Comparison of ENCODE assay signal across 10 cellular contexts in the genomic region with DNA sequence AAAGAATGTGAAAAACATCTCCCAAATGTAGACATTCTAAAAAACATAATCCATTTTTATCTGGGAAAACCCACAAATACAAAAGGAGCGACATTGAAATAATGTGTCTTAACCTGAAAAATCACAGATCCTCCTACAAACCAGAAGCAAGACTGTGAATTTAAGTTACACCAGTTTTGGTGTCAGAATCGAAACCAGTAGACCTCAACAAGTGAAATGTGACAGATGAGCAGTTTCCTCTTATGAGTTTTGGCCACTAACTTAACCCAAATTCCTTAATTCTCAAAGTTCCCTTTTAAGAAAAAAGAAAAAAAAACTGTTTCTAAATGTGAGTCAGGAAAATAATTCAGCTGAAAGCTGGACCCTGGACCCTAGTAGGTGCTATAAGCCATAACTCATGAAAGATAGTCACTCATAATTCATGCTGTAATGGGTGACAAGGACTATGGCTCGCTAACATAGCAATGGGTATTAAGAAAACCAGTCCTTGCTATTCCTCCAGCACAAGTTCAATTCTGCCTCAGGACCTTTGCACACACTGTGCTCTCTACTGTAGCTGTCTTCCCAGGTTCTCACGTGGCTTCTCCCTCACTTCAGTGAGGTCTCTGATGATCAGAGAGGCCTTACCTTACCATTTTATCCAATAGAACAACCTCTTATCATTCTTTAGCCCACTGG. TPM values are rescaled to one million over a fixed set of nuclear protein-coding genes. Genes with fewer than 3 reads are reported as not detected.
DNase-seq lines count a peak whose midpoint lies in the region; ATAC-seq, FAIRE-seq and TF ChIP-seq lines count a peak whose summit lies in the region.
"Had no signal": no experiment of that assay in that cellular context is flagged by ENCODE, and none has a peak within 500 bp of the region (broad histone marks: within the 10 kb centered on the region; RNA-seq: fewer than 3 reads in every experiment).

No MANE protein-coding gene starts in this region.

- peak overlapping the region in 1 of 4 donors; percentile 40 for H3K27ac ChIP-seq in tibial nerve

- H3K9me3 Mint-ChIP-seq in endothelial cell (ENCODE audit: unreplicated experiment), result no peaks in the 10 kb centered on the region

- H3K36me3 ChIP-seq in tibial nerve, result no peaks in the 10 kb centered on the region

- no peaks in the 10 kb centered on the region for H3K4me1 ChIP-seq in tibial nerve

- H3K36me3 Mint-ChIP-seq in endothelial cell (ENCODE audit: low read depth, unreplicated experiment), result no peaks in the 10 kb centered on the region
- H3K36me3 Mint-ChIP-seq: CD8-positive, alpha-beta memory T cell had no signal

- TF ChIP-seq CTCF in GM20000 (IDR thresholded peaks at IDR 0.05; ENCODE audit: extremely low read depth, missing control alignments), result no peak
- no peak for TF ChIP-seq CTCF in tibial nerve (IDR thresholded peaks at IDR 0.05)
- TF ChIP-seq CTCF in endothelial cell (IDR thresholded peaks at IDR 0.05; ENCODE audit: unreplicated experiment), result no peak

- DNase-seq in GM18507 (ENCODE audit: extremely low spot score, insufficient read length, low read depth) (no peak), GM20000 (ENCODE audit: low spot score) (peak; percentile 35), OCI-M1 (lab: John Stamatoyannopoulos, UW) (peak; percentile 36), tibial nerve (ENCODE audit: low spot score in 2 of 2) (no peak), NCI-H1092 (lab: John Stamatoyannopoulos, UW) (no peak), endothelial cell (ENCODE audit: low spot score) (no peak), OCI-M2 (lab: John Stamatoyannopoulos, UW; ENCODE audit: unreplicated experiment) (no peak)
- DNase-seq: CD8-positive, alpha-beta memory T cell had no signal

- peaks cover 3% of the 10 kb centered on the region for H3K4me1 Mint-ChIP-seq in endothelial cell (ENCODE audit: unreplicated experiment)
- H3K4me1 Mint-ChIP-seq: CD8-positive, alpha-beta memory T cell had no signal

- no peaks in the 10 kb centered on the region for H3K27me3 Mint-ChIP-seq in endothelial cell (ENCODE audit: unreplicated experiment)
- H3K27me3 Mint-ChIP-seq: CD8-positive, alpha-beta memory T cell had no signal

- H3K4me3 Mint-ChIP-seq in endothelial cell (ENCODE audit: unreplicated experiment), result no peak overlapping the region
- H3K4me3 Mint-ChIP-seq: CD8-positive, alpha-beta memory T cell had no signal

- no peaks in the 10 kb centered on the region for H3K27me3 ChIP-seq in tibial nerve

- TF ChIP-seq EP300 in tibial nerve (IDR thresholded peaks at IDR 0.05), result peak in 1 of 2 donors; percentile 14

- peak; percentile 72 for FAIRE-seq in GM18507 (lab: Jason Lieb, UNC)

- no peaks in the 10 kb centered on the region for H3K9me3 ChIP-seq in tibial nerve

- 89 to 90% methylated on average over 4 of the region's 4 CpGs for WGBS in tibial nerve, 2 donors

- no peak for TF ChIP-seq POLR2A in tibial nerve (IDR thresholded peaks at IDR 0.05)

- no peak overlapping the region for H3K27ac Mint-ChIP-seq in endothelial cell (ENCODE audit: unreplicated experiment)
- H3K27ac Mint-ChIP-seq: CD8-positive, alpha-beta memory T cell had no signal

- peak; percentile 64 for ATAC-seq in HG03060 (IDR thresholded peaks at IDR 0.05; ENCODE audit: low read depth, unreplicated experiment)

- no peak overlapping the region for H3K4me3 ChIP-seq in tibial nerve

RNA-seq across cellular contexts. Expression of a gene that starts 9.0 kb away (rescaled TPM):
- 10 to 100 TPM in 2 of 4 donors, 1 to 10 TPM in 2; 6.3 to 10.3 (median 8.5) TPM for total RNA-seq in tibial nerve
- 0.38 TPM for total RNA-seq in endothelial cell (ENCODE audit: unreplicated experiment)
- total RNA-seq: CD8-positive, alpha-beta memory T cell; T-helper 1 cell treated with Interleukin-12 subunit alpha and Interleukin-12 subunit beta and Interleukin-4 antibody, amounts not matched to agents 30 ng/mL and 1 ng/mL, for 36 hours had no signal

Comparison
In these comparisons a context has a peak if more than half of its experiments do, and no peak if none do; other contexts are left out.
1. DNase-seq: peak in GM20000 (single experiment) and OCI-M1 (single experiment); none in GM18507 (single experiment), tibial nerve (0 of 2), NCI-H1092 (single experiment), endothelial cell (single experiment) and OCI-M2 (single experiment).